Comparison of ENCODE assay signal across 22 cellular contexts in the genomic region with DNA sequence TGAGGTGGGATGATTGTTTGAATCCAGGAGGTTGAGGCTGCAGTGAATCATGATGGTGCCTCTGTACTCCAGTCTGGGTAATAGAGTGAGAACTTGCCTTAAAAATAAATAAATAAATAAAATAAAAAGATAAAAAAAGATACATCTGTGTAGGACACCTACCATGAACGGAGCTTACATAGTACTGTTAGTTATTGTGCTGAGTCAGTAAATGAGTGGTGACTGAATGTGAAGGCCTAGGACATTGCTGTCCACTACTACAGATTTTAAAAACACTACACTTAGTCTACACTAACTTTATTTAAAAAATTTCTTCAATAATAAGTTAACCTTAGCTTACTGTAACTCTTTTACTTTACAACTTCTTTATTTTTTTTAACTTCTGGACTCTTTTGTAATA.
DNase-seq lines count a peak whose midpoint lies in the region; ATAC-seq, FAIRE-seq and TF ChIP-seq lines count a peak whose summit lies in the region.
"Had no signal": no experiment of that assay in that cellular context is flagged by ENCODE, and none has a peak within 500 bp of the region (broad histone marks: within the 10 kb centered on the region; RNA-seq: fewer than 3 reads in every experiment).

No MANE protein-coding gene starts in this region.

- no peak overlapping the region for H3K4me2 ChIP-seq in HepG2 (ENCODE audit: low read depth, low read length)
- H3K4me2 ChIP-seq in IMR-90 (ENCODE audit: low read depth, low read length) = no peak overlapping the region
- H3K4me2 ChIP-seq in K562 (ENCODE audit: insufficient read depth, low read length) = no peak overlapping the region
- H3K4me2 ChIP-seq in mesenchymal stem cell (ENCODE audit: low read length, poor library complexity, severe bottlenecking) = no peak overlapping the region
- H3K4me2 ChIP-seq: BLaER1 had no signal

- no peak overlapping the region for H2AK9ac ChIP-seq in IMR-90 (replicated peaks; ENCODE audit: low read depth, low read length, poor library complexity)

- H2AK5ac ChIP-seq in IMR-90 (ENCODE audit: low read depth, low read length) (no peak overlapping the region), mesenchymal stem cell (ENCODE audit: low read length, severe bottlenecking) (no peak overlapping the region)

- H3K36me3 ChIP-seq in HepG2 (replicated peaks in 1 of 2; ENCODE audit: control insufficient read depth in 1 of 2, insufficient read depth in 2 of 2, low read length in 2 of 2) (no peaks in the 10 kb centered on the region), right lobe of liver (no peaks in the 10 kb centered on the region), IMR-90 (ENCODE audit: control insufficient read depth, insufficient read depth, low read length) (no peaks in the 10 kb centered on the region), K562 (ENCODE audit: control insufficient read depth, insufficient read depth, low read length) (no peaks in the 10 kb centered on the region), mesenchymal stem cell (ENCODE audit: control insufficient read depth in 1 of 2, insufficient read depth in 2 of 2, low read depth in 1 of 2, low read length in 2 of 2) (no peaks in the 10 kb centered on the region), left lung (no peaks in the 10 kb centered on the region)
- H3K36me3 ChIP-seq: BLaER1, HAP-1 had no signal

- H4K91ac ChIP-seq in IMR-90 (ENCODE audit: insufficient read depth, low read depth, low read length) (no peak overlapping the region), mesenchymal stem cell (ENCODE audit: low read length) (no peak overlapping the region)

- no peak overlapping the region for H3K18ac ChIP-seq in IMR-90 (ENCODE audit: low read depth, low read length)
- no peak overlapping the region for H3K18ac ChIP-seq in mesenchymal stem cell (ENCODE audit: low read depth in 1 of 2, low read length in 2 of 2)

- POLR2A ChIA-PET in HepG2 (lab: Yijun Ruan, JAX) (no interaction called here), IMR-90 (lab: Charles Lee; ENCODE audit: unreplicated experiment) (no interaction called here), K562 (lab: Yijun Ruan, JAX) (no interaction called here)

- ATAC-seq in HepG2 (no peak), right lobe of liver (no peak), IMR-90 (ENCODE audit: low read depth) (no peak), K562 (no peak), GM21723 (IDR thresholded peaks at IDR 0.05; ENCODE audit: unreplicated experiment) (no peak), left lung (no peak)
- ATAC-seq: GM12878 had no signal

- H2BK120ac ChIP-seq in IMR-90 (ENCODE audit: low read depth, low read length) = no peak overlapping the region
- H2BK120ac ChIP-seq in mesenchymal stem cell (ENCODE audit: low read depth, low read length) = no peak overlapping the region

- TF ChIP-seq POLR2A in HepG2 (IDR thresholded peaks at IDR 0.05; ENCODE audit: insufficient read depth in 1 of 2, low read depth in 2 of 2, low read length in 2 of 2) = no peak
- TF ChIP-seq POLR2A in right lobe of liver (IDR thresholded peaks at IDR 0.05) = no peak
- no peak for TF ChIP-seq POLR2A in IMR-90 (IDR thresholded peaks at IDR 0.05; ENCODE audit: low read depth, low read length)
- TF ChIP-seq POLR2A in K562 (conservative IDR thresholded peaks at IDR 0.05) = no peak

- CTCF ChIA-PET in HepG2 (lab: Yijun Ruan, JAX; ENCODE audit: low intra/inter-chr PET ratio, low total read pairs) = no interaction called here
- CTCF ChIA-PET in IMR-90 (lab: Yijun Ruan, JAX) = interaction anchor here (1.1 kb wide), 1 partner anchor 25 kb away, joined by 3 read pairs; no protein-coding TSS in a partner anchor
- CTCF ChIA-PET in K562 (lab: Yijun Ruan, JAX; ENCODE audit: low intra/inter-chr PET ratio) = no interaction called here

- H2BK20ac ChIP-seq in IMR-90 (ENCODE audit: low read depth, low read length) = no peak overlapping the region

- H3K9ac ChIP-seq in HepG2 (ENCODE audit: insufficient read depth, low read depth, low read length) (no peak overlapping the region), IMR-90 (ENCODE audit: low read depth, low read length) (no peak overlapping the region), K562 (ENCODE audit: insufficient read depth in 1 of 2, low read depth in 2 of 2, low read length in 2 of 2) (no peak overlapping the region), mesenchymal stem cell (ENCODE audit: low read length) (no peak overlapping the region)
- H3K9ac ChIP-seq: BLaER1 had no signal

- DNase-seq in HepG2 (ENCODE audit: low spot score) = no peak
- DNase-seq in right lobe of liver = no peak
- DNase-seq in IMR-90 = no peak
- DNase-seq in K562 (ENCODE audit: extremely low read depth in 1 of 4, low spot score in 3 of 4) = no peak
- no peak for DNase-seq in mesenchymal stem cell
- no peak for DNase-seq in hepatic stellate cell (ENCODE audit: low spot score)
- no peak for DNase-seq in left lung
- DNase-seq: 8988T; CD4-positive, alpha-beta T cell; CD8-positive, alpha-beta memory T cell; DMS 273 treated with DMSO at 0.1 percent for 48 hours; DMS79; EL; GDM1; GOT3; HFFc6 had no signal

- H3K79me2 ChIP-seq in HepG2 (ENCODE audit: insufficient read depth, low read length) (no peaks in the 10 kb centered on the region), K562 (ENCODE audit: control insufficient read depth, insufficient read depth, low read length) (no peaks in the 10 kb centered on the region)

- no peak overlapping the region for H3K14ac ChIP-seq in IMR-90 (replicated peaks; ENCODE audit: low read depth, low read length)
- no peak overlapping the region for H3K14ac ChIP-seq in mesenchymal stem cell (ENCODE audit: low read length in 2 of 2)

- no peak overlapping the region for H4K8ac ChIP-seq in IMR-90 (ENCODE audit: low read depth in 2 of 2, low read length in 2 of 2)
- no peak overlapping the region for H4K8ac ChIP-seq in mesenchymal stem cell (ENCODE audit: low read length)

- dilution Hi-C loops in IMR-90 (cut with HindIII; ENCODE audit: low sequenced_read_pairs, unreplicated experiment) = no loop called here

- BruUV-seq in HepG2 (replicated peaks; lab: Mats Ljungman, UMichigan) (no TSS peak), IMR-90 (replicated peaks; lab: Mats Ljungman, UMichigan) (no TSS peak), K562 (replicated peaks; lab: Mats Ljungman, UMichigan) (no TSS peak)

- no peaks in the 10 kb centered on the region for H3K27me3 ChIP-seq in HepG2 (ENCODE audit: control insufficient read depth in 1 of 2, insufficient read depth in 2 of 2, low read length in 2 of 2)
- no peaks in the 10 kb centered on the region for H3K27me3 ChIP-seq in right lobe of liver
- H3K27me3 ChIP-seq in IMR-90 (ENCODE audit: control insufficient read depth, insufficient read depth, low read length) = no peaks in the 10 kb centered on the region
- no peaks in the 10 kb centered on the region for H3K27me3 ChIP-seq in K562 (ENCODE audit: control insufficient read depth in 2 of 2, insufficient read depth in 2 of 2, low read length in 2 of 2)
- H3K27me3 ChIP-seq in mesenchymal stem cell (ENCODE audit: control insufficient read depth in 1 of 2, insufficient read depth in 1 of 2, low read length in 2 of 2) = no peaks in the 10 kb centered on the region
- no peaks in the 10 kb centered on the region for H3K27me3 ChIP-seq in left lung
- H3K27me3 ChIP-seq: BLaER1 had no signal

- no peak overlapping the region for H3K56ac ChIP-seq in IMR-90 (ENCODE audit: extremely low read depth, insufficient read depth, low read length)

- no peak overlapping the region for H3K4ac ChIP-seq in IMR-90 (ENCODE audit: low read depth, low read length)
- no peak overlapping the region for H3K4ac ChIP-seq in mesenchymal stem cell (ENCODE audit: low read depth in 1 of 2, low read length in 2 of 2)

- in situ Hi-C loops in HepG2 (cut with HindIII; ENCODE audit: extremely low pct_ligation_motif_present, low pct_unique_long_range_greater_than_20kb) (no loop called here), IMR-90 (cut with MboI; ENCODE audit: low sequenced_read_pairs) (no loop called here), K562 (cut with MboI) (no loop called here)

- H3K9me1 ChIP-seq in IMR-90 (ENCODE audit: insufficient read depth, low read length) (no peaks in the 10 kb centered on the region), K562 (ENCODE audit: control insufficient read depth, insufficient read depth, low read length) (no peaks in the 10 kb centered on the region)

- intact Hi-C loops in HepG2 (cut with micrococcal nuclease; ENCODE audit: unreplicated experiment) (no loop called here), right lobe of liver (cut with DNase I) (no loop called here), IMR-90 (cut with micrococcal nuclease) (no loop called here), K562 (cut with micrococcal nuclease) (no loop called here), left lung (cut with DNase I) (no loop called here)

- H3K27ac ChIP-seq in HepG2 (ENCODE audit: extremely low read length, insufficient read depth, low read length) (no peak overlapping the region), right lobe of liver (no peak overlapping the region), IMR-90 (ENCODE audit: insufficient read depth, low read length) (no peak overlapping the region), K562 (ENCODE audit: extremely low read depth, low read depth, low read length) (no peak overlapping the region), mesenchymal stem cell (ENCODE audit: low read length, poor library complexity, severe bottlenecking) (no peak overlapping the region), left lung (no peak overlapping the region)
- H3K27ac ChIP-seq: BLaER1 had no signal

- TF ChIP-seq CTCF in HepG2 (CRISPR knock-in tag; IDR thresholded peaks at IDR 0.05) (no peak), right lobe of liver (IDR thresholded peaks at IDR 0.05) (no peak), IMR-90 (conservative IDR thresholded peaks at IDR 0.05; ENCODE audit: low read depth, low read length) (no peak), K562 (IDR thresholded peaks at IDR 0.05 in 2 of 3, conservative IDR thresholded peaks at IDR 0.05 in 1 of 3; ENCODE audit: insufficient read depth in 2 of 3, low read depth in 1 of 3, low read length in 3 of 3) (no peak), left lung (IDR thresholded peaks at IDR 0.05) (no peak)

- H3K4me3 ChIP-seq in HepG2 (replicated peaks in 1 of 3; ENCODE audit: insufficient read depth in 1 of 3, low read depth in 2 of 3, low read length in 3 of 3) (no peak overlapping the region), right lobe of liver (no peak overlapping the region), IMR-90 (ENCODE audit: insufficient read depth, low read depth, low read length) (no peak overlapping the region), K562 (no peak overlapping the region), mesenchymal stem cell (ENCODE audit: insufficient read depth in 1 of 2, low read depth in 1 of 2, low read length in 2 of 2) (no peak overlapping the region), left lung (no peak overlapping the region)
- H3K4me3 ChIP-seq: BLaER1, GM12878, HAP-1 had no signal

- no peak for TF ChIP-seq EP300 in HepG2 (IDR thresholded peaks at IDR 0.05; ENCODE audit: low read depth in 2 of 2, low read length in 2 of 2)
- TF ChIP-seq EP300 in HepG2 (CRISPR knock-in tag; IDR thresholded peaks at IDR 0.05; ENCODE audit: borderline replicate concordance) = no peak
- TF ChIP-seq EP300 in K562 (IDR thresholded peaks at IDR 0.05; ENCODE audit: low read length) = no peak

- H2AFZ ChIP-seq in HepG2 (ENCODE audit: low read length) (no peak overlapping the region), IMR-90 (replicated peaks; ENCODE audit: low read length, poor library complexity) (no peak overlapping the region), K562 (ENCODE audit: low read depth, low read length) (no peak overlapping the region), mesenchymal stem cell (ENCODE audit: low read depth, low read length) (no peak overlapping the region)

- H2BK12ac ChIP-seq in mesenchymal stem cell (ENCODE audit: low read length in 2 of 2) = no peak overlapping the region

- no peak overlapping the region for H2BK5ac ChIP-seq in IMR-90 (ENCODE audit: low read depth, low read length, poor library complexity, severe bottlenecking)
- peak overlapping the region; percentile 44 for H2BK5ac ChIP-seq in mesenchymal stem cell (ENCODE audit: low read depth, low read length, poor library complexity, severe bottlenecking)

- no peaks in the 10 kb centered on the region for H4K20me1 ChIP-seq in HepG2 (ENCODE audit: insufficient read depth, low read length)
- H4K20me1 ChIP-seq in IMR-90 (ENCODE audit: insufficient read depth, low read length) = no peaks in the 10 kb centered on the region
- no peaks in the 10 kb centered on the region for H4K20me1 ChIP-seq in K562 (replicated peaks; ENCODE audit: control insufficient read depth, insufficient read depth, low read length)
- H4K20me1 ChIP-seq: BLaER1 had no signal

- H3K79me1 ChIP-seq in IMR-90 (ENCODE audit: low read depth in 1 of 2, low read length in 2 of 2) = no peaks in the 10 kb centered on the region
- H3K79me1 ChIP-seq in mesenchymal stem cell (replicated peaks; ENCODE audit: low read length, poor library complexity, severe bottlenecking) = no peaks in the 10 kb centered on the region

- no peak overlapping the region for H2BK15ac ChIP-seq in IMR-90 (ENCODE audit: low read depth, low read length)
- H2BK15ac ChIP-seq in mesenchymal stem cell (ENCODE audit: low read depth, poor library complexity, severe bottlenecking) = no peak overlapping the region

- H3K4me1 ChIP-seq in HepG2 (ENCODE audit: insufficient read depth, low read length) (no peaks in the 10 kb centered on the region), right lobe of liver (no peaks in the 10 kb centered on the region), IMR-90 (ENCODE audit: control insufficient read depth, insufficient read depth, low read length) (no peaks in the 10 kb centered on the region), K562 (replicated peaks in 1 of 2; ENCODE audit: control insufficient read depth in 2 of 2, insufficient read depth in 2 of 2, low read length in 2 of 2) (no peaks in the 10 kb centered on the region), mesenchymal stem cell (ENCODE audit: control insufficient read depth, insufficient read depth, low read depth, low read length) (no peaks in the 10 kb centered on the region), left lung (no peaks in the 10 kb centered on the region)
- H3K4me1 ChIP-seq: BLaER1, HAP-1 had no signal

- H3K23ac ChIP-seq in IMR-90 (ENCODE audit: low read depth, low read length) (no peak overlapping the region), mesenchymal stem cell (ENCODE audit: low read length in 2 of 2) (no peak overlapping the region)

- no peak for FAIRE-seq in HepG2 (lab: Jason Lieb, UNC)
- FAIRE-seq in K562 (lab: Jason Lieb, UNC) = no peak
- FAIRE-seq: D721Med, GM12878, GM19239 had no signal

- WGBS in HepG2 (ENCODE audit: low lambda C conversion rate) = 0% methylated on average over 1 of the region's 1 CpG
- 100% methylated on average over 1 of the region's 1 CpG for WGBS in right lobe of liver (ENCODE audit: insufficient coverage, low coverage, low lambda C conversion rate, missing lambda C conversion rate)
- WGBS in IMR-90 (ENCODE audit: extremely low coverage in 2 of 2, insufficient read length in 1 of 2), 2 experiments = no CpG with 5 or more reads among the region's 1 CpG
- 8% methylated on average over 1 of the region's 1 CpG for WGBS in K562 (ENCODE audit: insufficient coverage, low coverage, missing lambda C conversion rate)
- WGBS in mesenchymal stem cell = 100% methylated on average over 1 of the region's 1 CpG

- no peak for TF ChIP-seq RAD21 in HepG2 (CRISPR knock-in tag; IDR thresholded peaks at IDR 0.05)
- no peak for TF ChIP-seq RAD21 in IMR-90 (IDR thresholded peaks at IDR 0.05; ENCODE audit: low read length)
- TF ChIP-seq RAD21 in K562 (CRISPR knock-in tag; conservative IDR thresholded peaks at IDR 0.05 in 1 of 2, IDR thresholded peaks at IDR 0.05 in 1 of 2) = no peak

- H3K9me3 ChIP-seq in HepG2 (ENCODE audit: low read length) (peaks cover 83% of the 10 kb centered on the region), right lobe of liver (no peaks in the 10 kb centered on the region), IMR-90 (ENCODE audit: control insufficient read depth, insufficient read depth, low read length) (no peaks in the 10 kb centered on the region), K562 (replicated peaks; ENCODE audit: control insufficient read depth, insufficient read depth, low read depth, low read length) (no peaks in the 10 kb centered on the region), mesenchymal stem cell (ENCODE audit: control insufficient read depth, low read length) (peaks cover 5% of the 10 kb centered on the region), left lung (no peaks in the 10 kb centered on the region)
- H3K9me3 ChIP-seq: BLaER1, HAP-1 had no signal

- no peak overlapping the region for H4K5ac ChIP-seq in IMR-90 (ENCODE audit: low read depth, low read length)
